ENCODE assay signal across 1 cellular context in the genomic region with DNA sequence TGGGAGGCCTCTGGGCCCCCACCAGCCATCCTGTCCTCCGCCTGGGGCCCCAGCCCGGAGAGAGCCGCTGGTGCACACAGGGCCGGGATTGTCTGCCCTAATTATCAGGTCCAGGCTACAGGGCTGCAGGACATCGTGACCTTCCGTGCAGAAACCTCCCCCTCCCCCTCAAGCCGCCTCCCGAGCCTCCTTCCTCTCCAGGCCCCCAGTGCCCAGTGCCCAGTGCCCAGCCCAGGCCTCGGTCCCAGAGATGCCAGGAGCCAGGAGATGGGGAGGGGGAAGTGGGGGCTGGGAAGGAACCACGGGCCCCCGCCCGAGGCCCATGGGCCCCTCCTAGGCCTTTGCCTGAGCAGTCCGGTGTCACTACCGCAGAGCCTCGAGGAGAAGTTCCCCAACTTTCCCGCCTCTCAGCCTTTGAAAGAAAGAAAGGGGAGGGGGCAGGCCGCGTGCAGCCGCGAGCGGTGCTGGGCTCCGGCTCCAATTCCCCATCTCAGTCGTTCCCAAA.
TF ChIP-seq lines count a peak whose summit lies in the region.

No MANE protein-coding gene starts in this region.

TF ChIP-seq in HepG2, 621 proteins besides CTCF, POLR2A, EP300 and RAD21 (continues in another document):
- TF ChIP-seq HOXA7 (CRISPR knock-in tag; IDR thresholded peaks at IDR 0.05), result 0 out of 2 replicates have a peak, but pooled peaks have one; percentile 18
- TF ChIP-seq, protein P1, sequence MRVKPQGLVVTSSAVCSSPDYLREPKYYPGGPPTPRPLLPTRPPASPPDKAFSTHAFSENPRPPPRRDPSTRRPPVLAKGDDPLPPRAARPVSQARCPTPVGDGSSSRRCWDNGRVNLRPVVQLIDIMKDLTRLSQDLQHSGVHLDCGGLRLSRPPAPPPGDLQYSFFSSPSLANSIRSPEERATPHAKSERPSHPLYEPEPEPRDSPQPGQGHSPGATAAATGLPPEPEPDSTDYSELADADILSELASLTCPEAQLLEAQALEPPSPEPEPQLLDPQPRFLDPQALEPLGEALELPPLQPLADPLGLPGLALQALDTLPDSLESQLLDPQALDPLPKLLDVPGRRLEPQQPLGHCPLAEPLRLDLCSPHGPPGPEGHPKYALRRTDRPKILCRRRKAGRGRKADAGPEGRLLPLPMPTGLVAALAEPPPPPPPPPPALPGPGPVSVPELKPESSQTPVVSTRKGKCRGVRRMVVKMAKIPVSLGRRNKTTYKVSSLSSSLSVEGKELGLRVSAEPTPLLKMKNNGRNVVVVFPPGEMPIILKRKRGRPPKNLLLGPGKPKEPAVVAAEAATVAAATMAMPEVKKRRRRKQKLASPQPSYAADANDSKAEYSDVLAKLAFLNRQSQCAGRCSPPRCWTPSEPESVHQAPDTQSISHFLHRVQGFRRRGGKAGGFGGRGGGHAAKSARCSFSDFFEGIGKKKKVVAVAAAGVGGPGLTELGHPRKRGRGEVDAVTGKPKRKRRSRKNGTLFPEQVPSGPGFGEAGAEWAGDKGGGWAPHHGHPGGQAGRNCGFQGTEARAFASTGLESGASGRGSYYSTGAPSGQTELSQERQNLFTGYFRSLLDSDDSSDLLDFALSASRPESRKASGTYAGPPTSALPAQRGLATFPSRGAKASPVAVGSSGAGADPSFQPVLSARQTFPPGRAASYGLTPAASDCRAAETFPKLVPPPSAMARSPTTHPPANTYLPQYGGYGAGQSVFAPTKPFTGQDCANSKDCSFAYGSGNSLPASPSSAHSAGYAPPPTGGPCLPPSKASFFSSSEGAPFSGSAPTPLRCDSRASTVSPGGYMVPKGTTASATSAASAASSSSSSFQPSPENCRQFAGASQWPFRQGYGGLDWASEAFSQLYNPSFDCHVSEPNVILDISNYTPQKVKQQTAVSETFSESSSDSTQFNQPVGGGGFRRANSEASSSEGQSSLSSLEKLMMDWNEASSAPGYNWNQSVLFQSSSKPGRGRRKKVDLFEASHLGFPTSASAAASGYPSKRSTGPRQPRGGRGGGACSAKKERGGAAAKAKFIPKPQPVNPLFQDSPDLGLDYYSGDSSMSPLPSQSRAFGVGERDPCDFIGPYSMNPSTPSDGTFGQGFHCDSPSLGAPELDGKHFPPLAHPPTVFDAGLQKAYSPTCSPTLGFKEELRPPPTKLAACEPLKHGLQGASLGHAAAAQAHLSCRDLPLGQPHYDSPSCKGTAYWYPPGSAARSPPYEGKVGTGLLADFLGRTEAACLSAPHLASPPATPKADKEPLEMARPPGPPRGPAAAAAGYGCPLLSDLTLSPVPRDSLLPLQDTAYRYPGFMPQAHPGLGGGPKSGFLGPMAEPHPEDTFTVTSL (CRISPR knock-in tag; IDR thresholded peaks at IDR 0.05; ENCODE audit: borderline replicate concordance), result no peak; the same call in 1 of the 2 replicates
- peak; percentile 21; the same call in 1 of the 2 replicates for TF ChIP-seq ZNF782 (CRISPR knock-in tag; IDR thresholded peaks at IDR 0.05; ENCODE audit: borderline replicate concordance)
- TF ChIP-seq RNF219 (CRISPR knock-in tag; IDR thresholded peaks at IDR 0.05), result 0 out of 2 replicates have a peak, but pooled peaks have one; percentile 57
- no peak for TF ChIP-seq ZBTB40 (IDR thresholded peaks at IDR 0.05)
- peak; percentile 50; the same call in 1 of the 2 replicates for TF ChIP-seq ZBTB40 (CRISPR knock-in tag; IDR thresholded peaks at IDR 0.05)
- 0 out of 2 replicates have a peak, but pooled peaks have one; percentile 1 for TF ChIP-seq ZSCAN9 (CRISPR knock-in tag; IDR thresholded peaks at IDR 0.05; ENCODE audit: borderline replicate concordance)
- TF ChIP-seq HMGXB4 (CRISPR knock-in tag; IDR thresholded peaks at IDR 0.05; ENCODE audit: borderline replicate concordance in 1 of 2, low read depth in 1 of 2), result peak; percentile 1 to 29; a peak in 1 of 4 replicates
- TF ChIP-seq HNRNPK (IDR thresholded peaks at IDR 0.05; ENCODE audit: low read depth, low read length, poor library complexity, severe bottlenecking), result peak; percentile 82
- TF ChIP-seq ATF7-NPFF (CRISPR knock-in tag; IDR thresholded peaks at IDR 0.05; ENCODE audit: low read depth), result peak; percentile 32; the same call in 1 of the 2 replicates
- TF ChIP-seq ZNF274 (CRISPR knock-in tag; IDR thresholded peaks at IDR 0.05), result peak; percentile 54
- no peak for TF ChIP-seq HMGA1 (CRISPR knock-in tag; conservative IDR thresholded peaks at IDR 0.05)
- TF ChIP-seq HIVEP1 (CRISPR knock-in tag; IDR thresholded peaks at IDR 0.05), result 0 out of 2 replicates have a peak, but pooled peaks have one; percentile 9
- 0 out of 2 replicates have a peak, but pooled peaks have one; percentile 8 for TF ChIP-seq ZNF354B (CRISPR knock-in tag; IDR thresholded peaks at IDR 0.05)
- TF ChIP-seq ZNF180 (CRISPR knock-in tag; IDR thresholded peaks at IDR 0.05; ENCODE audit: borderline replicate concordance, low read depth), result peak; percentile 28; the same call in 1 of the 2 replicates
- no peak for TF ChIP-seq ZBTB1 (CRISPR knock-in tag; IDR thresholded peaks at IDR 0.05; ENCODE audit: borderline replicate concordance)
- TF ChIP-seq REL (CRISPR knock-in tag; conservative IDR thresholded peaks at IDR 0.05), result peak; percentile 31; the same call in 1 of the 2 replicates
- TF ChIP-seq NKX3-1 (CRISPR knock-in tag; IDR thresholded peaks at IDR 0.05), result no peak; the same call in 1 of the 2 replicates
- peak; percentile 19 for TF ChIP-seq U2AF1 (optimal IDR thresholded peaks at IDR 0.05; ENCODE audit: low read depth, low read length)
- TF ChIP-seq PCBP1 (IDR thresholded peaks at IDR 0.05; ENCODE audit: borderline replicate concordance, low read depth, low read length), result peak; percentile 88
- TF ChIP-seq RXRA (CRISPR knock-in tag; IDR thresholded peaks at IDR 0.05), result peak; percentile 14; the same call in 1 of the 2 replicates
- TF ChIP-seq ZFP36L1 (CRISPR knock-in tag; IDR thresholded peaks at IDR 0.05), result no peak
- TF ChIP-seq ZNF124 (CRISPR knock-in tag; IDR thresholded peaks at IDR 0.05), result no peak
- TF ChIP-seq CCAR2 (optimal IDR thresholded peaks at IDR 0.05; ENCODE audit: low read depth, low read length), result peak; percentile 5
- 0 out of 2 replicates have a peak, but pooled peaks have one; percentile 35 for TF ChIP-seq ZNF761 (CRISPR knock-in tag; conservative IDR thresholded peaks at IDR 0.05)
- no peak for TF ChIP-seq USF2 (IDR thresholded peaks at IDR 0.05; ENCODE audit: low read depth, low read length)
- TF ChIP-seq USF2 (CRISPR knock-in tag; IDR thresholded peaks at IDR 0.05; ENCODE audit: borderline replicate concordance), result peak; percentile 54; the same call in 1 of the 2 replicates
- peak; percentile 97 for TF ChIP-seq SRSF1 (optimal IDR thresholded peaks at IDR 0.05; ENCODE audit: low read depth, low read length)
- TF ChIP-seq FOXK1 (CRISPR knock-in tag; IDR thresholded peaks at IDR 0.05; ENCODE audit: borderline replicate concordance, low read depth), result 0 out of 2 replicates have a peak, but pooled peaks have one; percentile 3
- no peak for TF ChIP-seq REPIN1 (CRISPR knock-in tag; IDR thresholded peaks at IDR 0.05; ENCODE audit: borderline replicate concordance, low read depth)
- TF ChIP-seq, protein P2, sequence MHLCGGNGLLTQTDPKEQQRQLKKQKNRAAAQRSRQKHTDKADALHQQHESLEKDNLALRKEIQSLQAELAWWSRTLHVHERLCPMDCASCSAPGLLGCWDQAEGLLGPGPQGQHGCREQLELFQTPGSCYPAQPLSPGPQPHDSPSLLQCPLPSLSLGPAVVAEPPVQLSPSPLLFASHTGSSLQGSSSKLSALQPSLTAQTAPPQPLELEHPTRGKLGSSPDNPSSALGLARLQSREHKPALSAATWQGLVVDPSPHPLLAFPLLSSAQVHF (CRISPR knock-in tag; IDR thresholded peaks at IDR 0.05), result 0 out of 2 replicates have a peak, but pooled peaks have one; percentile 47
- TF ChIP-seq SIX4 (CRISPR knock-in tag; IDR thresholded peaks at IDR 0.05), result no peak
